2 cellular contexts compared by ENCODE assay signal in the genomic region with DNA sequence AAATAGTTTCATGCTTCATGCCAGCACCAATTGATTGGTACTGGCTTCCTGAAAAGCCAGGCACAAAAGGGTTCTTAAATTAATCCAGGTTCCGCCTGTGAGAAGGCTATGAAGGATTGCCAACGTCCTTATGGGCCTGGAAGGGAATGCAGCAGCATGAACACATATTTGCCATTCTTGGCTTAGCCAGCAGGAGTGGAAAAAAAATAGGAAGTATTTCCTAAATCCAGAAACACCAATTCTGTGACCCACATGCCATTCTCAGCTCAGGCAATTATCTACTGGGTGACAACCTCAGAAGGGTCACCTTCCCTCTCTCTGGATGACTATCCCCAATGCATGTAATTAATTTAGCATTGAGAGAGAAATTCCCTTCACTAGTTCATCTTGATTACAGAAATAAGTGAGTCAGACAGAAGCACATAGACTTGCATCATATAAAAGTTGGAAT.
TF ChIP-seq lines count a peak whose summit lies in the region.

No MANE protein-coding gene starts in this region.

TF ChIP-seq in liver, 16 proteins besides CTCF, POLR2A, EP300 and RAD21:
- TF ChIP-seq GABPA (IDR thresholded peaks at IDR 0.05 in 1 of 2, conservative IDR thresholded peaks at IDR 0.05 in 1 of 2), result no peak
- TF ChIP-seq NR2F2 (IDR thresholded peaks at IDR 0.05), result peak; percentile 42

TF ChIP-seq in HepG2, 621 proteins besides CTCF, POLR2A, EP300 and RAD21:
- no peak for TF ChIP-seq ZNF546 (CRISPR knock-in tag; conservative IDR thresholded peaks at IDR 0.05)
- TF ChIP-seq ZNF589 (CRISPR knock-in tag; conservative IDR thresholded peaks at IDR 0.05), result no peak
- TF ChIP-seq ZSCAN31 (CRISPR knock-in tag; IDR thresholded peaks at IDR 0.05; ENCODE audit: low read depth), result no peak
- TF ChIP-seq, protein P1, sequence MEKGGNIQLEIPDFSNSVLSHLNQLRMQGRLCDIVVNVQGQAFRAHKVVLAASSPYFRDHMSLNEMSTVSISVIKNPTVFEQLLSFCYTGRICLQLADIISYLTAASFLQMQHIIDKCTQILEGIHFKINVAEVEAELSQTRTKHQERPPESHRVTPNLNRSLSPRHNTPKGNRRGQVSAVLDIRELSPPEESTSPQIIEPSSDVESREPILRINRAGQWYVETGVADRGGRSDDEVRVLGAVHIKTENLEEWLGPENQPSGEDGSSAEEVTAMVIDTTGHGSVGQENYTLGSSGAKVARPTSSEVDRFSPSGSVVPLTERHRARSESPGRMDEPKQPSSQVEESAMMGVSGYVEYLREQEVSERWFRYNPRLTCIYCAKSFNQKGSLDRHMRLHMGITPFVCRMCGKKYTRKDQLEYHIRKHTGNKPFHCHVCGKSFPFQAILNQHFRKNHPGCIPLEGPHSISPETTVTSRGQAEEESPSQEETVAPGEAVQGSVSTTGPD (CRISPR knock-in tag; IDR thresholded peaks at IDR 0.05), result no peak
- TF ChIP-seq NFATC3 (CRISPR knock-in tag; IDR thresholded peaks at IDR 0.05), result no peak
- no peak for TF ChIP-seq ATAD3A (CRISPR knock-in tag; IDR thresholded peaks at IDR 0.05)
- TF ChIP-seq ZNF720 (CRISPR knock-in tag; IDR thresholded peaks at IDR 0.05), result no peak
- TF ChIP-seq, protein P2, sequence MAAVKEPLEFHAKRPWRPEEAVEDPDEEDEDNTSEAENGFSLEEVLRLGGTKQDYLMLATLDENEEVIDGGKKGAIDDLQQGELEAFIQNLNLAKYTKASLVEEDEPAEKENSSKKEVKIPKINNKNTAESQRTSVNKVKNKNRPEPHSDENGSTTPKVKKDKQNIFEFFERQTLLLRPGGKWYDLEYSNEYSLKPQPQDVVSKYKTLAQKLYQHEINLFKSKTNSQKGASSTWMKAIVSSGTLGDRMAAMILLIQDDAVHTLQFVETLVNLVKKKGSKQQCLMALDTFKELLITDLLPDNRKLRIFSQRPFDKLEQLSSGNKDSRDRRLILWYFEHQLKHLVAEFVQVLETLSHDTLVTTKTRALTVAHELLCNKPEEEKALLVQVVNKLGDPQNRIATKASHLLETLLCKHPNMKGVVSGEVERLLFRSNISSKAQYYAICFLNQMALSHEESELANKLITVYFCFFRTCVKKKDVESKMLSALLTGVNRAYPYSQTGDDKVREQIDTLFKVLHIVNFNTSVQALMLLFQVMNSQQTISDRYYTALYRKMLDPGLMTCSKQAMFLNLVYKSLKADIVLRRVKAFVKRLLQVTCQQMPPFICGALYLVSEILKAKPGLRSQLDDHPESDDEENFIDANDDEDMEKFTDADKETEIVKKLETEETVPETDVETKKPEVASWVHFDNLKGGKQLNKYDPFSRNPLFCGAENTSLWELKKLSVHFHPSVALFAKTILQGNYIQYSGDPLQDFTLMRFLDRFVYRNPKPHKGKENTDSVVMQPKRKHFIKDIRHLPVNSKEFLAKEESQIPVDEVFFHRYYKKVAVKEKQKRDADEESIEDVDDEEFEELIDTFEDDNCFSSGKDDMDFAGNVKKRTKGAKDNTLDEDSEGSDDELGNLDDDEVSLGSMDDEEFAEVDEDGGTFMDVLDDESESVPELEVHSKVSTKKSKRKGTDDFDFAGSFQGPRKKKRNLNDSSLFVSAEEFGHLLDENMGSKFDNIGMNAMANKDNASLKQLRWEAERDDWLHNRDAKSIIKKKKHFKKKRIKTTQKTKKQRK (IDR thresholded peaks at IDR 0.05; ENCODE audit: low read length), result no peak
